In genomic region chr4:187251896-187252295, GRCh38 we compare ENCODE assay signal across 15 cellular contexts.
A peak's percentile ranks its signal among the peaks of the same experiment; 100 is the strongest.
DNase-seq lines count a peak whose midpoint lies in the region; ATAC-seq, FAIRE-seq and TF ChIP-seq lines count a peak whose summit lies in the region.
"Had no signal": no experiment of that assay in that cellular context is flagged by ENCODE, and none has a peak within 500 bp of the region (broad histone marks: within the 10 kb centered on the region; RNA-seq: fewer than 3 reads in every experiment).

No MANE protein-coding gene starts in this region.

- peaks cover 4% of the 10 kb centered on the region for H3K9me3 Mint-ChIP-seq in chondrocyte (ENCODE audit: low read depth)

- H3K9me2 ChIP-seq in PC-3 (replicated peaks; ENCODE audit: low read length), result no peaks in the 10 kb centered on the region

- H3K27me3 ChIP-seq in A673 (replicated peaks; ENCODE audit: insufficient read depth, low read depth, low read length, poor library complexity), result no peaks in the 10 kb centered on the region
- no peaks in the 10 kb centered on the region for H3K27me3 ChIP-seq in PC-3 (ENCODE audit: low read length)
- H3K27me3 ChIP-seq: SJCRH30 had no signal

- no peak overlapping the region for H3K4me3 ChIP-seq in A673 (ENCODE audit: low read depth, low read length, poor library complexity, severe bottlenecking)
- H3K4me3 ChIP-seq in PC-3 (ENCODE audit: low read length), result no peak overlapping the region
- H3K4me3 ChIP-seq in cardiac fibroblast (replicated peaks in 1 of 2; ENCODE audit: low read depth in 2 of 2, low read length in 2 of 2), result no peak overlapping the region
- H3K4me3 ChIP-seq: SJCRH30 had no signal

- no peak overlapping the region for H3K9ac ChIP-seq in PC-3 (ENCODE audit: low read length)

- no peak for TF ChIP-seq CTCF in A673 (conservative IDR thresholded peaks at IDR 0.05; ENCODE audit: low read depth, low read length)
- no peak for TF ChIP-seq CTCF in PC-3 (conservative IDR thresholded peaks at IDR 0.05; ENCODE audit: low read depth, low read length)
- no peak for TF ChIP-seq CTCF in cardiac fibroblast (IDR thresholded peaks at IDR 0.05; ENCODE audit: low read depth, low read length)
- TF ChIP-seq CTCF in chondrocyte (IDR thresholded peaks at IDR 0.05), result no peak

- no peak overlapping the region for H3K4me3 Mint-ChIP-seq in chondrocyte (ENCODE audit: unreplicated experiment)
- H3K4me3 Mint-ChIP-seq: CD4-positive, alpha-beta T cell had no signal

- H3K79me2 ChIP-seq in PC-3 (ENCODE audit: low read length), result no peaks in the 10 kb centered on the region

- H3K27ac Mint-ChIP-seq in chondrocyte (ENCODE audit: unreplicated experiment), result no peak overlapping the region
- H3K27ac Mint-ChIP-seq: CD4-positive, alpha-beta T cell had no signal

- ATAC-seq in PC-3, result no peak
- ATAC-seq in HG03039 (IDR thresholded peaks at IDR 0.05; ENCODE audit: unreplicated experiment), result no peak
- no peak for ATAC-seq in HG02973 (IDR thresholded peaks at IDR 0.05; ENCODE audit: unreplicated experiment)

- BruUV-seq in A673 (replicated peaks; lab: Mats Ljungman, UMichigan), result no TSS peak
- BruUV-seq in PC-3 (replicated peaks; lab: Mats Ljungman, UMichigan), result no TSS peak

- peak; percentile 64 for FAIRE-seq in HTR-8/SVneo (lab: Jason Lieb, UNC)

- POLR2A ChIA-PET in A673 (lab: Charles Lee; ENCODE audit: low non-redundant PET) (no interaction called here), PC-3 (lab: Charles Lee; ENCODE audit: unreplicated experiment) (no interaction called here)

- peaks cover 12% of the 10 kb centered on the region for H3K4me1 Mint-ChIP-seq in chondrocyte (ENCODE audit: low read depth)

- H3K36me3 Mint-ChIP-seq in chondrocyte (ENCODE audit: low read depth), result no peaks in the 10 kb centered on the region

- no peaks in the 10 kb centered on the region for H4K20me1 ChIP-seq in PC-3 (ENCODE audit: low read length)

- H3K4me1 ChIP-seq in A673 (ENCODE audit: insufficient read depth, low read length, poor library complexity, severe bottlenecking) (no peaks in the 10 kb centered on the region), PC-3 (ENCODE audit: insufficient read depth, low read length) (no peaks in the 10 kb centered on the region)
- H3K4me1 ChIP-seq: SJCRH30 had no signal

- intact Hi-C loops in A673 (cut with micrococcal nuclease; ENCODE audit: unreplicated experiment), result no loop called here
- intact Hi-C loops in PC-3 (cut with micrococcal nuclease), result no loop called here

- H3K27ac ChIP-seq in A673 (ENCODE audit: low read depth, low read length, poor library complexity, severe bottlenecking), result no peak overlapping the region
- H3K27ac ChIP-seq in PC-3 (ENCODE audit: low read length), result no peak overlapping the region
- H3K27ac ChIP-seq: SJCRH30 had no signal

- CTCF ChIA-PET in A673 (lab: Charles Lee), result no interaction called here
- CTCF ChIA-PET in PC-3 (lab: Charles Lee), result no interaction called here

- no peak overlapping the region for H2AFZ ChIP-seq in PC-3 (ENCODE audit: low read length)

- H3K9me3 ChIP-seq in A673 (ENCODE audit: low read depth, low read length, poor library complexity, severe bottlenecking) (no peaks in the 10 kb centered on the region), PC-3 (ENCODE audit: low read length) (no peaks in the 10 kb centered on the region)
- H3K9me3 ChIP-seq: SJCRH30 had no signal

- no peaks in the 10 kb centered on the region for H3K36me3 ChIP-seq in A673 (ENCODE audit: insufficient read depth, low read length, poor library complexity, severe bottlenecking)
- H3K36me3 ChIP-seq in PC-3 (ENCODE audit: low read depth, low read length), result no peaks in the 10 kb centered on the region
- H3K36me3 ChIP-seq: SJCRH30 had no signal

- H3K4me2 ChIP-seq in PC-3 (ENCODE audit: low read length), result no peak overlapping the region

- peak; percentile 47 for DNase-seq in A673 (ENCODE audit: low spot score)
- no peak for DNase-seq in HTR-8/SVneo (ENCODE audit: insufficient read length, low spot score)
- DNase-seq in PC-3, result peak; percentile 35
- peak; percentile 25 to 60 for DNase-seq in cardiac fibroblast (ENCODE audit: low read depth in 2 of 2)
- DNase-seq in chondrocyte (ENCODE audit: low spot score), result no peak
- DNase-seq in dedifferentiated amniotic fluid mesenchymal stem cell (ENCODE audit: extremely low spot score), result no peak
- DNase-seq: CD4-positive, alpha-beta T cell; DMS79 treated with DMSO at 0.1 percent for 48 hours; NCI-H1105; NCI-H187; NCI-H2171 treated with DMSO at 0.1 percent for 48 hours; RPMI8226; SJCRH30 had no signal

- H3F3A ChIP-seq in PC-3 (ENCODE audit: low read length, unreplicated experiment), result no peaks in the 10 kb centered on the region

- H3K27me3 Mint-ChIP-seq in chondrocyte (ENCODE audit: low read depth), result no peaks in the 10 kb centered on the region
- H3K27me3 Mint-ChIP-seq: CD4-positive, alpha-beta T cell had no signal

Comparison
In these comparisons a context has a peak if more than half of its experiments do, and no peak if none do; other contexts are left out.
1. DNase-seq: peak in A673 (single experiment), PC-3 (single experiment) and cardiac fibroblast (2 of 2); none in HTR-8/SVneo (single experiment), chondrocyte (single experiment) and dedifferentiated amniotic fluid mesenchymal stem cell (single experiment).